8 cellular contexts compared by ENCODE assay signal in genomic region chr11:119207300-119207570, GRCh38. TPM values are rescaled to one million over a fixed set of nuclear protein-coding genes. Genes with fewer than 3 reads are reported as not detected.
DNase-seq lines count a peak whose midpoint lies in the region; ATAC-seq, FAIRE-seq and TF ChIP-seq lines count a peak whose summit lies in the region.

No MANE protein-coding gene starts in this region.

- H2AFZ ChIP-seq in OCI-LY1 (ENCODE audit: low read length) (no peak overlapping the region), endothelial cell of umbilical vein (ENCODE audit: low read depth, low read length) (no peak overlapping the region)

- CTCF ChIA-PET in endothelial cell of umbilical vein (lab: Charles Lee): interaction anchor here (1.6 to 2.7 kb wide), 7 partner anchors 9 to 115 kb away, joined by 12 to 34 read pairs (median 17); partner anchors contain the start of genes DPAGT1 and MCAM

- no peaks in the 10 kb centered on the region for H3K9me2 ChIP-seq in OCI-LY1 (ENCODE audit: low read depth, low read length)

- no peak for FAIRE-seq in endothelial cell of umbilical vein (lab: Jason Lieb, UNC)

- H3K9me3 ChIP-seq in OCI-LY1 (ENCODE audit: low read length) (no peaks in the 10 kb centered on the region), endothelial cell of umbilical vein (replicated peaks; ENCODE audit: control insufficient read depth, insufficient read depth, low read length) (no peaks in the 10 kb centered on the region), ovary (no peaks in the 10 kb centered on the region)

- H3K4me2 ChIP-seq in OCI-LY1 (ENCODE audit: low read length): peak overlapping the region; percentile 79
- H3K4me2 ChIP-seq in endothelial cell of umbilical vein (ENCODE audit: insufficient read depth, low read length): peak overlapping the region; percentile 99

- dilution Hi-C loops in endothelial cell of umbilical vein (cut with MboI; ENCODE audit: extremely low pct_ligation_motif_present, low sequenced_read_pairs): no loop called here

- H4K20me1 ChIP-seq in OCI-LY1 (ENCODE audit: insufficient read depth, low read length) (no peaks in the 10 kb centered on the region), endothelial cell of umbilical vein (replicated peaks; ENCODE audit: control insufficient read depth, extremely low read depth, insufficient read depth, low read length) (peaks cover 6% of the 10 kb centered on the region)

- H3K27me3 ChIP-seq in OCI-LY1 (ENCODE audit: insufficient read depth, low read length) (no peaks in the 10 kb centered on the region), endothelial cell of umbilical vein (ENCODE audit: control insufficient read depth in 2 of 2, insufficient read depth in 2 of 2, low read length in 2 of 2) (no peaks in the 10 kb centered on the region), ovary (no peaks in the 10 kb centered on the region)

- no TSS peak for BruUV-seq in endothelial cell of umbilical vein (replicated peaks; lab: Mats Ljungman, UMichigan)

- no peak for TF ChIP-seq CTCF in OCI-LY1 (IDR thresholded peaks at IDR 0.05; ENCODE audit: low read length)
- no peak for TF ChIP-seq CTCF in endothelial cell of umbilical vein (IDR thresholded peaks at IDR 0.05; ENCODE audit: extremely low read depth in 1 of 2, insufficient read depth in 1 of 2, low read depth in 1 of 2, low read length in 2 of 2)
- TF ChIP-seq CTCF in ovary (IDR thresholded peaks at IDR 0.05): no peak

- no peak for TF ChIP-seq POLR2A in endothelial cell of umbilical vein (IDR thresholded peaks at IDR 0.05; ENCODE audit: low read depth, low read length)
- no peak for TF ChIP-seq POLR2A in ovary (IDR thresholded peaks at IDR 0.05)

- H3K79me2 ChIP-seq in OCI-LY1 (ENCODE audit: insufficient read depth, low read length): peaks cover 51% of the 10 kb centered on the region
- peaks cover 55% of the 10 kb centered on the region for H3K79me2 ChIP-seq in endothelial cell of umbilical vein (ENCODE audit: control insufficient read depth, insufficient read depth, low read length)

- peak overlapping the region; percentile 95 for H3K9ac ChIP-seq in OCI-LY1 (ENCODE audit: low read length)
- H3K9ac ChIP-seq in endothelial cell of umbilical vein (replicated peaks; ENCODE audit: extremely low read depth, insufficient read depth, low read length): peak overlapping the region; percentile 76

- POLR2A ChIA-PET in endothelial cell of umbilical vein (lab: Charles Lee): no interaction called here

- intact Hi-C loops in endothelial cell of umbilical vein (cut with micrococcal nuclease) (loop anchor here (1.0 to 5.0 kb wide), 2 partner anchors 22 to 165 kb away; no protein-coding TSS in a partner anchor), ovary (cut with DNase I) (loop anchor here in 3 of 4 donors (5.0 to 10.0 kb wide), 3 partner anchors 108 to 130 kb away; partner anchors contain the start of gene MCAM (in 3 of the 3))

- ATAC-seq in HG03432 (IDR thresholded peaks at IDR 0.05; ENCODE audit: unreplicated experiment) (no peak), HG02798 (IDR thresholded peaks at IDR 0.05; ENCODE audit: poor library complexity, unreplicated experiment) (no peak), GM21576 (IDR thresholded peaks at IDR 0.05; ENCODE audit: unreplicated experiment) (no peak), GM18907 (IDR thresholded peaks at IDR 0.05; ENCODE audit: unreplicated experiment) (no peak)

- H3K9me1 ChIP-seq in endothelial cell of umbilical vein (replicated peaks; ENCODE audit: control insufficient read depth, extremely low read depth, insufficient read depth, low read length): no peaks in the 10 kb centered on the region

- H3K36me3 ChIP-seq in OCI-LY1 (ENCODE audit: insufficient read depth, low read length) (no peaks in the 10 kb centered on the region), endothelial cell of umbilical vein (ENCODE audit: control insufficient read depth in 2 of 2, extremely low read depth in 1 of 2, insufficient read depth in 2 of 2, low read length in 2 of 2) (no peaks in the 10 kb centered on the region), ovary (no peaks in the 10 kb centered on the region)

- 4 to 10% (median 7%) methylated on average over 5 of the region's 5 CpGs for WGBS in ovary, 3 donors

- H3F3A ChIP-seq in OCI-LY1 (ENCODE audit: insufficient read depth, low read length): no peaks in the 10 kb centered on the region

- H3K4me1 ChIP-seq in OCI-LY1 (ENCODE audit: insufficient read depth, low read length, severe bottlenecking) (peaks cover 39% of the 10 kb centered on the region), endothelial cell of umbilical vein (ENCODE audit: control insufficient read depth, extremely low read depth, insufficient read depth, low read length) (peaks cover 17% of the 10 kb centered on the region), ovary (ENCODE audit: insufficient read depth) (no peaks in the 10 kb centered on the region)

- no peak for TF ChIP-seq EP300 in ovary (IDR thresholded peaks at IDR 0.05)

- DNase-seq in EH (ENCODE audit: low read depth) (peak; percentile 44), endothelial cell of umbilical vein (ENCODE audit: low read depth, low spot score) (peak; percentile 35), ovary (no peak)

- H3K4me3 ChIP-seq in OCI-LY1 (ENCODE audit: low read depth, low read length, poor library complexity, severe bottlenecking) (peak overlapping the region; percentile 96), endothelial cell of umbilical vein (replicated peaks in 1 of 3; ENCODE audit: insufficient read depth in 1 of 3, low read depth in 1 of 3, low read length in 3 of 3) (peak overlapping the region; percentile 61 to 93 (median 88)), ovary (peak overlapping the region; percentile 85)

- H3K27ac ChIP-seq in OCI-LY1 (ENCODE audit: low read depth, low read length, poor library complexity, severe bottlenecking): peak overlapping the region; percentile 65
- H3K27ac ChIP-seq in endothelial cell of umbilical vein (ENCODE audit: insufficient read depth, low read depth, low read length): no peak overlapping the region
- H3K27ac ChIP-seq in ovary: no peak overlapping the region

TF ChIP-seq in endothelial cell of umbilical vein, 7 proteins besides CTCF, POLR2A, EP300 and RAD21 (continues in another document):
- no peak for TF ChIP-seq GATA2 (IDR thresholded peaks at IDR 0.05; ENCODE audit: insufficient read depth, insufficient read length, low read depth, low read length)
- TF ChIP-seq JUN (IDR thresholded peaks at IDR 0.05; ENCODE audit: borderline replicate concordance, insufficient read depth, insufficient read length, low read depth): no peak
- no peak for TF ChIP-seq FOS (IDR thresholded peaks at IDR 0.05; ENCODE audit: borderline replicate concordance, insufficient read depth, low read length)
- TF ChIP-seq EZH2 (IDR thresholded peaks at IDR 0.05; ENCODE audit: borderline replicate concordance, low read depth, low read length, severe bottlenecking): no peak
- TF ChIP-seq POLR2AphosphoS5 (IDR thresholded peaks at IDR 0.05; ENCODE audit: insufficient read depth, low read depth, low read length): no peak
- TF ChIP-seq MYC (IDR thresholded peaks at IDR 0.05; ENCODE audit: low read depth, low read length): no peak

RNA-seq across cellular contexts. Expression of gene CBL, which starts 1.1 kb away (rescaled TPM):
- total RNA-seq in endothelial cell of umbilical vein (40.1 and 41.5 TPM in 2 replicates), ovary (10 to 100 TPM in 5 of 7 donors, 1 to 10 TPM in 2; 7.6 to 17.9 (median 13.4) TPM)
- polyA plus RNA-seq in endothelial cell of umbilical vein (12.5 and 15.5 TPM in 2 replicates), ovary (10 to 100 TPM in 1 of 2 donors, 1 to 10 TPM in 1; 3.6 to 12.3 TPM)
- 15.3 and 16.3 TPM in 2 replicates for polyA plus RNA-seq in endothelial cell of umbilical vein (2011; cell fraction: cytosol; rRNA removed)
- 26.4 and 30.7 TPM in 2 replicates for polyA plus RNA-seq in endothelial cell of umbilical vein (2011; cell fraction: nucleus; rRNA removed)
- 16.8 and 19.8 TPM in 2 replicates for polyA plus RNA-seq in endothelial cell of umbilical vein (2012)
- polyA minus RNA-seq in endothelial cell of umbilical vein: 31.4 and 34.9 TPM in 2 replicates
- 7.5 TPM for polyA minus RNA-seq in endothelial cell of umbilical vein (2011; cell fraction: cytosol; rRNA and poly(A)+ RNA removed)
- polyA minus RNA-seq in endothelial cell of umbilical vein (2011; cell fraction: nucleus; rRNA and poly(A)+ RNA removed): 19.9 and 29.0 TPM in 2 replicates

RNA-seq across cellular contexts. Expression of gene NHERF4, which starts 22.0 kb away (rescaled TPM):
- total RNA-seq in endothelial cell of umbilical vein (not detected in 2 replicates), ovary (10 to 100 TPM in 1 of 7 donors, 1 to 10 TPM in 1, under 1 TPM in 3, not detected in 2; 0.32 to 27.5 (median 0.95) TPM)
- polyA plus RNA-seq in endothelial cell of umbilical vein (not detected in 2 replicates), ovary (under 1 TPM in 1 of 2 donors, not detected in 1; 0.11 TPM)
- not detected in 2 replicates for polyA plus RNA-seq in endothelial cell of umbilical vein (2011; cell fraction: cytosol; rRNA removed)
- not detected in 2 replicates for polyA plus RNA-seq in endothelial cell of umbilical vein (2011; cell fraction: nucleus; rRNA removed)
- not detected in 2 replicates for polyA plus RNA-seq in endothelial cell of umbilical vein (2012)
- polyA minus RNA-seq in endothelial cell of umbilical vein: 0.57 TPM in 1 of 2 replicates, not detected in the other
- not detected for polyA minus RNA-seq in endothelial cell of umbilical vein (2011; cell fraction: cytosol; rRNA and poly(A)+ RNA removed)
- polyA minus RNA-seq in endothelial cell of umbilical vein (2011; cell fraction: nucleus; rRNA and poly(A)+ RNA removed): not detected in 2 replicates

RNA-seq across cellular contexts. Expression of gene NLRX1, which starts 38.7 kb away (rescaled TPM):
- total RNA-seq in endothelial cell of umbilical vein (14.6 and 15.1 TPM in 2 replicates), ovary (10 to 100 TPM in 3 of 7 donors, 1 to 10 TPM in 4; 4.4 to 13.4 (median 9.4) TPM)
- polyA plus RNA-seq in endothelial cell of umbilical vein (15.5 and 18.3 TPM in 2 replicates), ovary (1 to 10 TPM; 3.1 to 6.1 TPM)
- polyA plus RNA-seq in endothelial cell of umbilical vein (2011; cell fraction: cytosol; rRNA removed): 7.9 and 9.0 TPM in 2 replicates
- polyA plus RNA-seq in endothelial cell of umbilical vein (2011; cell fraction: nucleus; rRNA removed): 12.7 and 15.1 TPM in 2 replicates
- 8.3 and 11.6 TPM in 2 replicates for polyA plus RNA-seq in endothelial cell of umbilical vein (2012)
- 15.4 and 18.9 TPM in 2 replicates for polyA minus RNA-seq in endothelial cell of umbilical vein
- polyA minus RNA-seq in endothelial cell of umbilical vein (2011; cell fraction: cytosol; rRNA and poly(A)+ RNA removed): 6.1 TPM
- polyA minus RNA-seq in endothelial cell of umbilical vein (2011; cell fraction: nucleus; rRNA and poly(A)+ RNA removed): 9.3 and 12.4 TPM in 2 replicates

RNA-seq across cellular contexts. Expression of gene ABCG4, which starts 58.4 kb away (rescaled TPM):
- total RNA-seq in endothelial cell of umbilical vein (0.67 and 1.7 TPM in 2 replicates), ovary (under 1 TPM in 4 of 7 donors, not detected in 3; 0.10 to 0.80 (median 0.32) TPM)
- polyA plus RNA-seq in endothelial cell of umbilical vein (1.0 TPM in 2 replicates), ovary (1 to 10 TPM in 1 of 2 donors, under 1 TPM in 1; 0.06 to 1.3 TPM)
- 0.35 and 0.47 TPM in 2 replicates for polyA plus RNA-seq in endothelial cell of umbilical vein (2011; cell fraction: cytosol; rRNA removed)
- polyA plus RNA-seq in endothelial cell of umbilical vein (2011; cell fraction: nucleus; rRNA removed): 2.9 and 3.7 TPM in 2 replicates
- polyA plus RNA-seq in endothelial cell of umbilical vein (2012): 0.64 and 1.2 TPM in 2 replicates
- 1.5 TPM in 2 replicates for polyA minus RNA-seq in endothelial cell of umbilical vein
- not detected for polyA minus RNA-seq in endothelial cell of umbilical vein (2011; cell fraction: cytosol; rRNA and poly(A)+ RNA removed)
- polyA minus RNA-seq in endothelial cell of umbilical vein (2011; cell fraction: nucleus; rRNA and poly(A)+ RNA removed): 1.3 TPM in 2 replicates

Comparison
In these comparisons a context has a peak if more than half of its experiments do, and no peak if none do; other contexts are left out.
1. DNase-seq: peak in EH (single experiment) and endothelial cell of umbilical vein (single experiment); none in ovary (0 of 5).
2. Peak in every context shown above with its lines, with median percentiles within 50 percentile points of each other: H3K4me3 ChIP-seq.